1 cellular context compared by ENCODE assay signal in genomic region chr17:39402279-39402889, GRCh38.
A peak's percentile ranks its signal among the peaks of the same experiment; 100 is the strongest.
TF ChIP-seq lines count a peak whose summit lies in the region.

No MANE protein-coding gene starts in this region.

TF ChIP-seq in HepG2, 621 proteins besides CTCF, POLR2A, EP300 and RAD21 (continued from another document and continues in another):
- TF ChIP-seq BCLAF1 (IDR thresholded peaks at IDR 0.05) (no peak), NFRKB (IDR thresholded peaks at IDR 0.05) (no peak), GATAD1 (CRISPR knock-in tag; IDR thresholded peaks at IDR 0.05) (peak; percentile 91), PHF20 (CRISPR knock-in tag; IDR thresholded peaks at IDR 0.05) (peak; percentile 36; the same call in 1 of the 2 replicates), FOXP1 (IDR thresholded peaks at IDR 0.05) (no peak), FOXP1 (CRISPR knock-in tag; IDR thresholded peaks at IDR 0.05) (no peak), ZBTB26 (CRISPR knock-in tag; IDR thresholded peaks at IDR 0.05; ENCODE audit: borderline replicate concordance) (0 out of 2 replicates have a peak, but pooled peaks have one; percentile 23), ZNF777 (CRISPR knock-in tag; IDR thresholded peaks at IDR 0.05) (no peak), DPF2 (CRISPR knock-in tag; IDR thresholded peaks at IDR 0.05; ENCODE audit: borderline replicate concordance, low read depth) (no peak), RFX1 (IDR thresholded peaks at IDR 0.05) (no peak), ZNF101 (CRISPR knock-in tag; IDR thresholded peaks at IDR 0.05; ENCODE audit: borderline replicate concordance, low read depth) (no peak), ZNF10 (CRISPR knock-in tag; IDR thresholded peaks at IDR 0.05; ENCODE audit: borderline replicate concordance, low read depth) (no peak), ZNF33B (CRISPR knock-in tag; IDR thresholded peaks at IDR 0.05) (no peak), ZNF20 (CRISPR knock-in tag; IDR thresholded peaks at IDR 0.05) (no peak), KAT7 (CRISPR knock-in tag; IDR thresholded peaks at IDR 0.05; ENCODE audit: borderline replicate concordance) (no peak), ATF2 (CRISPR knock-in tag; IDR thresholded peaks at IDR 0.05) (peak; percentile 63; the same call in 1 of the 2 replicates), SOX5 (CRISPR knock-in tag; IDR thresholded peaks at IDR 0.05; ENCODE audit: borderline replicate concordance) (no peak), KMT2B (CRISPR knock-in tag; IDR thresholded peaks at IDR 0.05) (peak; percentile 62; the same call in 1 of the 2 replicates), ZNF687 (CRISPR knock-in tag; IDR thresholded peaks at IDR 0.05) (no peak; the same call in 1 of the 2 replicates), NFE2L2 (IDR thresholded peaks at IDR 0.05; ENCODE audit: low read length) (no peak), TFE3 (CRISPR knock-in tag; IDR thresholded peaks at IDR 0.05) (no peak), MXI1 (IDR thresholded peaks at IDR 0.05; ENCODE audit: borderline replicate concordance, low read depth, low read length) (peak; percentile 98; the same call in 2 of the 3 replicates), MAX (IDR thresholded peaks at IDR 0.05) (peak; percentile 97), HBP1 (CRISPR knock-in tag; IDR thresholded peaks at IDR 0.05; ENCODE audit: low read depth) (peak; percentile 86; the same call in 1 of the 2 replicates), SYNCRIP (IDR thresholded peaks at IDR 0.05; ENCODE audit: insufficient read depth, low read depth, low read length) (no peak), ZNF770 (CRISPR knock-in tag; IDR thresholded peaks at IDR 0.05) (no peak), DRAP1 (CRISPR knock-in tag; IDR thresholded peaks at IDR 0.05) (peak; percentile 78), ZNF761 (CRISPR knock-in tag; conservative IDR thresholded peaks at IDR 0.05) (no peak), JARID2 (CRISPR knock-in tag; IDR thresholded peaks at IDR 0.05; ENCODE audit: insufficient replicate concordance) (no peak), KDM6A (CRISPR knock-in tag; IDR thresholded peaks at IDR 0.05; ENCODE audit: low read depth) (no peak), ZNF75D (CRISPR knock-in tag; IDR thresholded peaks at IDR 0.05; ENCODE audit: borderline replicate concordance) (no peak), ZNF775 (CRISPR knock-in tag; IDR thresholded peaks at IDR 0.05; ENCODE audit: borderline replicate concordance) (no peak), GZF1 (CRISPR knock-in tag; IDR thresholded peaks at IDR 0.05) (no peak), ZBTB25 (CRISPR knock-in tag; IDR thresholded peaks at IDR 0.05) (peak; percentile 53; the same call in 1 of the 2 replicates), ZHX1 (CRISPR knock-in tag; IDR thresholded peaks at IDR 0.05; ENCODE audit: low read depth) (no peak)
